Comparison of ENCODE assay signal across 25 cellular contexts in genomic region chr4:126441173-126441810, GRCh38.
DNase-seq lines count a peak whose midpoint lies in the region; ATAC-seq and TF ChIP-seq lines count a peak whose summit lies in the region.
"Had no signal": no experiment of that assay in that cellular context is flagged by ENCODE, and none has a peak within 500 bp of the region (broad histone marks: within the 10 kb centered on the region; RNA-seq: fewer than 3 reads in every experiment).

No MANE protein-coding gene starts in this region.

- no peaks in the 10 kb centered on the region for H4K20me1 ChIP-seq in GM23248 (ENCODE audit: insufficient read depth)
- H4K20me1 ChIP-seq in neural progenitor cell (ENCODE audit: low read depth), result no peaks in the 10 kb centered on the region

- 0 out of 2 replicates have a peak, but pooled peaks cover 4% of the 10 kb centered on the region for H3K9me2 ChIP-seq in GM23248 (ENCODE audit: insufficient read depth)

- H3K4me3 Mint-ChIP-seq in neural progenitor cell (no peak overlapping the region), Calu3 (ENCODE audit: low read depth, unreplicated experiment) (no peak overlapping the region)
- H3K4me3 Mint-ChIP-seq: activated naive CD8-positive, alpha-beta T cell; activated T-helper 17 cell treated with anti-CD3 and anti-CD28 coated beads, Interleukin-2, amount 50 U/mL, for 72 hours; IgD-negative memory B cell; T-helper 2 cell treated with Interferon-gamma antibody and Interleukin-4, amounts not matched to agents 5 μg/mL and 100 μg/mL, for 36 hours had no signal

- H3K9me3 Mint-ChIP-seq in neural progenitor cell, result no peaks in the 10 kb centered on the region
- no peaks in the 10 kb centered on the region for H3K9me3 Mint-ChIP-seq in Calu3 (ENCODE audit: low read depth, unreplicated experiment)

- no peak overlapping the region for H3K4me2 ChIP-seq in GM23248 (ENCODE audit: unreplicated experiment)
- H3K4me2 ChIP-seq in neural progenitor cell, result no peak overlapping the region

- no peak for TF ChIP-seq POLR2A in heart left ventricle (IDR thresholded peaks at IDR 0.05)

- DNase-seq in GM23248, result peak; percentile 3
- DNase-seq in adipocyte (ENCODE audit: low read depth), result peak; percentile 33
- DNase-seq in heart left ventricle, result no peak
- DNase-seq in neural progenitor cell (ENCODE audit: low spot score), result no peak
- no peak for DNase-seq in pons (ENCODE audit: low spot score)
- DNase-seq in NCI-H524 (lab: John Stamatoyannopoulos, UW), result no peak
- DNase-seq in posterior cingulate gyrus, result no peak
- no peak for DNase-seq in Calu3
- DNase-seq: activated CD4-positive, alpha-beta T cell treated with anti-CD3 and anti-CD28 coated beads, Interleukin-2, amount 50 U/mL, for 1 hour; body of pancreas; DMS79; GOT3; head of caudate nucleus; retina; substantia nigra; WERI-Rb-1 had no signal

- no peak overlapping the region for H3K27ac ChIP-seq in GM23248
- peak overlapping the region in 2 of 12 donors; percentile 6 to 23 for H3K27ac ChIP-seq in heart left ventricle
- H3K27ac ChIP-seq in neural progenitor cell, result no peak overlapping the region
- H3K27ac ChIP-seq: body of pancreas, HL-60, SK-N-MC, WERI-Rb-1 had no signal

- H2AFZ ChIP-seq in GM23248 (peak overlapping the region; percentile 50), neural progenitor cell (replicated peaks) (no peak overlapping the region)

- H3K4me1 ChIP-seq in GM23248 (ENCODE audit: insufficient read depth) (no peaks in the 10 kb centered on the region), adipocyte (ENCODE audit: control insufficient read depth, insufficient read depth, low read length) (peaks cover 19% of the 10 kb centered on the region), heart left ventricle (peaks cover 0 to 7% (median 0%) of the 10 kb centered on the region in 12 donors), neural progenitor cell (peaks cover 23% of the 10 kb centered on the region)
- H3K4me1 ChIP-seq: body of pancreas had no signal

- TF ChIP-seq CTCF in heart left ventricle (IDR thresholded peaks at IDR 0.05) (no peak), neural progenitor cell (IDR thresholded peaks at IDR 0.05) (no peak), Calu3 (IDR thresholded peaks at IDR 0.05; ENCODE audit: unreplicated experiment) (no peak)

- ATAC-seq in heart left ventricle, result peak; percentile 64 to 85 (median 80)
- ATAC-seq: activated T-helper 17 cell treated with anti-CD3 and anti-CD28 coated beads, Interleukin-2, amount 50 U/mL, for 72 hours; body of pancreas; GM12878; left lobe of liver; Panc1 had no signal

- H3K27me3 ChIP-seq in GM23248 (replicated peaks; ENCODE audit: insufficient read depth) (no peaks in the 10 kb centered on the region), adipocyte (replicated peaks; ENCODE audit: control insufficient read depth, insufficient read depth, low read length) (no peaks in the 10 kb centered on the region), heart left ventricle (no peaks in the 10 kb centered on the region), neural progenitor cell (no peaks in the 10 kb centered on the region)
- H3K27me3 ChIP-seq: body of pancreas had no signal

- H3K36me3 ChIP-seq in GM23248 (ENCODE audit: low read depth) (no peaks in the 10 kb centered on the region), adipocyte (ENCODE audit: control insufficient read depth, insufficient read depth, low read length, severe bottlenecking) (no peaks in the 10 kb centered on the region), heart left ventricle (no peaks in the 10 kb centered on the region), neural progenitor cell (no peaks in the 10 kb centered on the region)
- H3K36me3 ChIP-seq: WERI-Rb-1 had no signal

- H3K9ac ChIP-seq in GM23248, result no peak overlapping the region
- H3K9ac ChIP-seq in adipocyte (ENCODE audit: low read length), result no peak overlapping the region
- H3K9ac ChIP-seq in neural progenitor cell, result no peak overlapping the region

- H3K79me2 ChIP-seq in GM23248 (ENCODE audit: insufficient read depth) (no peaks in the 10 kb centered on the region), neural progenitor cell (ENCODE audit: low read depth) (no peaks in the 10 kb centered on the region)

- WGBS in GM23248 (ENCODE audit: low coverage in 1 of 2, low lambda C conversion rate in 2 of 2, missing lambda C conversion rate in 2 of 2), 2 experiments, result 50 to 59% methylated on average over 3 of the region's 3 CpGs
- WGBS in heart left ventricle, 4 donors, result 55 to 62% (median 59%) methylated on average over 3 of the region's 3 CpGs

- CTCF ChIA-PET in Calu3 (lab: Charles Lee), result no interaction called here

- H3K4me3 ChIP-seq in GM23248, result no peak overlapping the region
- H3K4me3 ChIP-seq in adipocyte (ENCODE audit: low read length), result no peak overlapping the region
- no peak overlapping the region for H3K4me3 ChIP-seq in heart left ventricle
- H3K4me3 ChIP-seq in neural progenitor cell, result no peak overlapping the region
- H3K4me3 ChIP-seq: body of pancreas, GM12878, SK-N-MC had no signal

- H3K4me1 Mint-ChIP-seq in neural progenitor cell, result peaks cover 34% of the 10 kb centered on the region
- no peaks in the 10 kb centered on the region for H3K4me1 Mint-ChIP-seq in Calu3 (ENCODE audit: low read depth, unreplicated experiment)
- H3K4me1 Mint-ChIP-seq: activated T-helper 17 cell treated with anti-CD3 and anti-CD28 coated beads, Interleukin-2, amount 50 U/mL, for 72 hours; IgD-negative memory B cell had no signal

- intact Hi-C loops in heart left ventricle (cut with DNase I) (no loop called here), posterior cingulate gyrus (cut with DNase I) (no loop called here), Calu3 (cut with micrococcal nuclease; ENCODE audit: unreplicated experiment) (no loop called here)

- H3K27me3 Mint-ChIP-seq in neural progenitor cell (ENCODE audit: insufficient read depth, low read depth), result peaks cover under 1% of the 10 kb centered on the region
- no peaks in the 10 kb centered on the region for H3K27me3 Mint-ChIP-seq in Calu3 (ENCODE audit: unreplicated experiment)
- H3K27me3 Mint-ChIP-seq: activated naive CD8-positive, alpha-beta T cell; activated T-helper 17 cell treated with anti-CD3 and anti-CD28 coated beads, Interleukin-2, amount 50 U/mL, for 72 hours; IgD-negative memory B cell had no signal

- no peaks in the 10 kb centered on the region for H3K9me3 ChIP-seq in GM23248 (ENCODE audit: low read depth)
- no peaks in the 10 kb centered on the region for H3K9me3 ChIP-seq in adipocyte (ENCODE audit: control insufficient read depth, low read length)
- no peaks in the 10 kb centered on the region for H3K9me3 ChIP-seq in heart left ventricle
- H3K9me3 ChIP-seq in neural progenitor cell (ENCODE audit: low read depth), result no peaks in the 10 kb centered on the region
- H3K9me3 ChIP-seq: body of pancreas had no signal

- H3K27ac Mint-ChIP-seq in neural progenitor cell, result peak overlapping the region; percentile 8
- no peak overlapping the region for H3K27ac Mint-ChIP-seq in Calu3 (ENCODE audit: unreplicated experiment)
- H3K27ac Mint-ChIP-seq: activated naive CD8-positive, alpha-beta T cell; activated T-helper 17 cell treated with anti-CD3 and anti-CD28 coated beads, Interleukin-2, amount 50 U/mL, for 72 hours; IgD-negative memory B cell; T-helper 2 cell treated with Interferon-gamma antibody and Interleukin-4, amounts not matched to agents 5 μg/mL and 100 μg/mL, for 36 hours had no signal

- in situ Hi-C loops in GM23248 (cut with MboI), result no loop called here

- no TSS peak for BruUV-seq in Calu3 (replicated peaks; lab: Mats Ljungman, UMichigan)

- H3K36me3 Mint-ChIP-seq in neural progenitor cell (no peaks in the 10 kb centered on the region), Calu3 (ENCODE audit: insufficient read depth, unreplicated experiment) (no peaks in the 10 kb centered on the region)
- H3K36me3 Mint-ChIP-seq: activated naive CD8-positive, alpha-beta T cell; IgD-negative memory B cell had no signal

- no peaks in the 10 kb centered on the region for H3F3A ChIP-seq in GM23248 (ENCODE audit: insufficient read depth)
- H3F3A ChIP-seq in neural progenitor cell (ENCODE audit: low read depth), result no peaks in the 10 kb centered on the region

Comparison
In these comparisons a context has a peak if more than half of its experiments do, and no peak if none do; other contexts are left out.
1. DNase-seq: peak in GM23248 (single experiment) and adipocyte (single experiment); none in heart left ventricle (0 of 5), neural progenitor cell (single experiment), pons (single experiment), NCI-H524 (0 of 2), posterior cingulate gyrus (0 of 10) and Calu3 (single experiment).